ENCODE assay signal across 10 cellular contexts in the genomic region with DNA sequence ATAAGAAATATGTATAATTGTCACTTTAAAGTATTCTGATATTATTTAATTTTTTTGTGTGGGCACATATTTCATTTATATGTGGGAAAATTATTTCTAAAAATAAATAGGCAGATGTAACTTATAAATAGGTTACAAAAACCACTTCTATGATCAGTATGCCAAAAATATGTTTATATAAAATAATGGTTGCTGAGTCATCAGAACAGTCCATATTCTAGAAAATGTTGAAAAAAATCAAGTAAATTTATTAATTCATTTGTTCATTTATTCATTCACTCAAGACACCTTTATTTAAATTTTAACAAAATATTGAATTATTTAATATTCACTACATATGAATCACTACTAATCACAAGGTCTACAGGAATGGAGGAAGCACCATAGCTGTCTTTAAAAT.
"Had no signal": no experiment of that assay in that cellular context is flagged by ENCODE, and none has a peak within 500 bp of the region (broad histone marks: within the 10 kb centered on the region; RNA-seq: fewer than 3 reads in every experiment).

No MANE protein-coding gene starts in this region.

- H3K27ac Mint-ChIP-seq: HFFc6, IgD-negative memory B cell had no signal

- H3K4me3 Mint-ChIP-seq: HFFc6, IgD-negative memory B cell had no signal

- H3K36me3 Mint-ChIP-seq: IgD-negative memory B cell had no signal

- H3K27me3 Mint-ChIP-seq: IgD-negative memory B cell had no signal

- H3K4me1 Mint-ChIP-seq: IgD-negative memory B cell had no signal

- DNase-seq: GM23248, GOT3, H7, HFFc6, KBM-7 had no signal

- H3K9me3 ChIP-seq: HAP-1 had no signal

- H2AFZ ChIP-seq: GM23248 had no signal

- H3K9ac ChIP-seq: GM23248, KMS-11 had no signal

- H3K4me2 ChIP-seq: KMS-11 had no signal

- H3K4me1 ChIP-seq: HAP-1 had no signal

- H3K36me3 ChIP-seq: HAP-1 had no signal

- H3K4me3 ChIP-seq: GM23248, HAP-1 had no signal

- ATAC-seq: HCT116 had no signal

- H3K27ac ChIP-seq: GM23248, HL-60, KMS-11 had no signal
